In genomic region chr3:29141912-29142262, GRCh38 we compare ENCODE assay signal across 23 cellular contexts.
DNase-seq lines count a peak whose midpoint lies in the region; ATAC-seq and TF ChIP-seq lines count a peak whose summit lies in the region.
"Had no signal": no experiment of that assay in that cellular context is flagged by ENCODE, and none has a peak within 500 bp of the region (broad histone marks: within the 10 kb centered on the region; RNA-seq: fewer than 3 reads in every experiment).

No MANE protein-coding gene starts in this region.

- H3K9me3 Mint-ChIP-seq in naive thymus-derived CD4-positive, alpha-beta T cell: no peaks in the 10 kb centered on the region
- H3K9me3 Mint-ChIP-seq: activated B cell treated with CpG ODN at 0.5 μM for 24 hours; activated CD4-positive, alpha-beta memory T cell treated with anti-CD3 and anti-CD28 coated beads, Interleukin-2, amount 10 ng/mL, durations not matched to agents 7 days and 5 days; stimulated activated effector memory CD8-positive, alpha-beta T cell treated with anti-CD3 and anti-CD28 coated beads, Interleukin-12 subunit alpha, Interleukin-12 subunit beta, amount 100 ng/mL, for 72 hours had no signal

- H4K8ac ChIP-seq in neuronal stem cell (ENCODE audit: low read depth, low read length): no peak overlapping the region

- H3K23ac ChIP-seq in neuronal stem cell (ENCODE audit: low read depth, low read length, poor library complexity): no peak overlapping the region

- no peak overlapping the region for H3K4me3 Mint-ChIP-seq in naive thymus-derived CD4-positive, alpha-beta T cell
- H3K4me3 Mint-ChIP-seq: activated B cell treated with CpG ODN at 0.5 μM for 24 hours; activated CD4-positive, alpha-beta memory T cell treated with anti-CD3 and anti-CD28 coated beads, Interleukin-2, amount 10 ng/mL, durations not matched to agents 7 days and 5 days; stimulated activated effector memory CD8-positive, alpha-beta T cell treated with anti-CD3 and anti-CD28 coated beads, Interleukin-12 subunit alpha, Interleukin-12 subunit beta, amount 100 ng/mL, for 72 hours had no signal

- ATAC-seq in upper lobe of right lung (no peak), HG03159 (IDR thresholded peaks at IDR 0.05; ENCODE audit: unreplicated experiment) (no peak), GM18861 (IDR thresholded peaks at IDR 0.05; ENCODE audit: unreplicated experiment) (no peak)
- ATAC-seq in naive thymus-derived CD4-positive, alpha-beta T cell: no peak
- ATAC-seq: gastroesophageal sphincter; stimulated activated effector memory CD8-positive, alpha-beta T cell treated with anti-CD3 and anti-CD28 coated beads, Interleukin-12 subunit alpha, Interleukin-12 subunit beta, amount 100 ng/mL, for 72 hours had no signal

- no peaks in the 10 kb centered on the region for H4K20me1 ChIP-seq in OCI-LY1 (ENCODE audit: insufficient read depth, low read length)
- no peaks in the 10 kb centered on the region for H4K20me1 ChIP-seq in fibroblast of lung (ENCODE audit: control insufficient read depth, extremely low read depth, insufficient read depth, low read length)

- no peaks in the 10 kb centered on the region for H3K36me3 Mint-ChIP-seq in naive thymus-derived CD4-positive, alpha-beta T cell
- H3K36me3 Mint-ChIP-seq: stimulated activated effector memory CD8-positive, alpha-beta T cell treated with anti-CD3 and anti-CD28 coated beads, Interleukin-12 subunit alpha, Interleukin-12 subunit beta, amount 100 ng/mL, for 72 hours had no signal

- no peak overlapping the region for H2BK12ac ChIP-seq in neuronal stem cell (ENCODE audit: low read length)

- H2BK120ac ChIP-seq in neuronal stem cell (ENCODE audit: low read depth, low read length): no peak overlapping the region

- no peak overlapping the region for H2BK5ac ChIP-seq in neuronal stem cell (ENCODE audit: low read length)

- H3K4me2 ChIP-seq in OCI-LY1 (ENCODE audit: low read length) (peak overlapping the region; percentile 50), fibroblast of lung (ENCODE audit: extremely low read depth, insufficient read depth, low read length) (no peak overlapping the region), neuronal stem cell (ENCODE audit: insufficient read depth, low read length, poor library complexity, severe bottlenecking) (no peak overlapping the region)

- H2AK5ac ChIP-seq in neuronal stem cell (ENCODE audit: low read depth, low read length): no peak overlapping the region

- H3K4me1 Mint-ChIP-seq in naive thymus-derived CD4-positive, alpha-beta T cell: peaks cover 0 to 12% (median 4%) of the 10 kb centered on the region in 7 donors
- H3K4me1 Mint-ChIP-seq: activated B cell treated with CpG ODN at 0.5 μM for 24 hours; activated CD4-positive, alpha-beta memory T cell treated with anti-CD3 and anti-CD28 coated beads, Interleukin-2, amount 10 ng/mL, durations not matched to agents 7 days and 5 days; stimulated activated effector memory CD8-positive, alpha-beta T cell treated with anti-CD3 and anti-CD28 coated beads, Interleukin-12 subunit alpha, Interleukin-12 subunit beta, amount 100 ng/mL, for 72 hours had no signal

- peaks cover 5% of the 10 kb centered on the region; the same call in 1 of the 2 replicates for H3F3A ChIP-seq in OCI-LY1 (ENCODE audit: insufficient read depth, low read length)

- H3K9ac ChIP-seq in OCI-LY1 (ENCODE audit: low read length) (peak overlapping the region; percentile 45), fibroblast of lung (ENCODE audit: insufficient read depth, low read length) (no peak overlapping the region), neuronal stem cell (ENCODE audit: low read depth, low read length, poor library complexity) (no peak overlapping the region)

- no peak overlapping the region for H3K27ac Mint-ChIP-seq in naive thymus-derived CD4-positive, alpha-beta T cell
- H3K27ac Mint-ChIP-seq: activated B cell treated with CpG ODN at 0.5 μM for 24 hours; activated CD4-positive, alpha-beta memory T cell treated with anti-CD3 and anti-CD28 coated beads, Interleukin-2, amount 10 ng/mL, durations not matched to agents 7 days and 5 days; stimulated activated effector memory CD8-positive, alpha-beta T cell treated with anti-CD3 and anti-CD28 coated beads, Interleukin-12 subunit alpha, Interleukin-12 subunit beta, amount 100 ng/mL, for 72 hours had no signal

- WGBS in neuronal stem cell (ENCODE audit: extremely low coverage in 2 of 2, insufficient read length in 2 of 2, insufficient replicate concordance in 1 of 2), 2 donors: no CpG with 5 or more reads among the region's 2 CpGs

- intact Hi-C loops in upper lobe of right lung (cut with DNase I): no loop called here
- intact Hi-C loops in naive thymus-derived CD4-positive, alpha-beta T cell (cut with micrococcal nuclease): no loop called here

- H4K91ac ChIP-seq in neuronal stem cell (ENCODE audit: low read depth, low read length, poor library complexity): no peak overlapping the region

- H3K27me3 Mint-ChIP-seq in naive thymus-derived CD4-positive, alpha-beta T cell: peaks cover 0 to 4% (median 0%) of the 10 kb centered on the region in 5 donors
- H3K27me3 Mint-ChIP-seq: activated B cell treated with CpG ODN at 0.5 μM for 24 hours; activated CD4-positive, alpha-beta memory T cell treated with anti-CD3 and anti-CD28 coated beads, Interleukin-2, amount 10 ng/mL, durations not matched to agents 7 days and 5 days had no signal

- no peak overlapping the region for H2AFZ ChIP-seq in OCI-LY1 (ENCODE audit: low read length)
- peak overlapping the region; percentile 49 for H2AFZ ChIP-seq in fibroblast of lung (ENCODE audit: low read length)
- H2AFZ ChIP-seq in neuronal stem cell (ENCODE audit: low read length): peak overlapping the region; percentile 12

- H3K4ac ChIP-seq in neuronal stem cell (ENCODE audit: low read length): no peak overlapping the region

- no peaks in the 10 kb centered on the region for H3K9me3 ChIP-seq in OCI-LY1 (ENCODE audit: low read length)
- no peaks in the 10 kb centered on the region for H3K9me3 ChIP-seq in fibroblast of lung (ENCODE audit: control insufficient read depth, insufficient read depth, low read depth, low read length)
- peaks cover 0 to 2% of the 10 kb centered on the region in 2 donors for H3K9me3 ChIP-seq in neuronal stem cell (replicated peaks in 1 of 2; ENCODE audit: control insufficient read depth in 2 of 2, insufficient read depth in 1 of 2, low read depth in 1 of 2, low read length in 2 of 2)
- H3K9me3 ChIP-seq in upper lobe of right lung: no peaks in the 10 kb centered on the region
- no peaks in the 10 kb centered on the region for H3K9me3 ChIP-seq in naive thymus-derived CD4-positive, alpha-beta T cell (ENCODE audit: control insufficient read depth in 2 of 3, low read length in 3 of 3)
- H3K9me3 ChIP-seq: gastroesophageal sphincter, thoracic aorta had no signal

- H3K27me3 ChIP-seq in OCI-LY1 (ENCODE audit: insufficient read depth, low read length) (no peaks in the 10 kb centered on the region), fibroblast of lung (ENCODE audit: control insufficient read depth, insufficient read depth, low read length) (no peaks in the 10 kb centered on the region), neuronal stem cell (ENCODE audit: control insufficient read depth in 3 of 3, insufficient read depth in 3 of 3, low read depth in 1 of 3, low read length in 3 of 3) (no peaks in the 10 kb centered on the region), upper lobe of right lung (no peaks in the 10 kb centered on the region)
- no peaks in the 10 kb centered on the region for H3K27me3 ChIP-seq in naive thymus-derived CD4-positive, alpha-beta T cell (ENCODE audit: control insufficient read depth in 2 of 2, insufficient read depth in 2 of 2, low read length in 2 of 2)
- H3K27me3 ChIP-seq: gastroesophageal sphincter had no signal

- H3K14ac ChIP-seq in neuronal stem cell (ENCODE audit: low read length): no peak overlapping the region

- H3K18ac ChIP-seq in neuronal stem cell (ENCODE audit: low read length): no peak overlapping the region

- peaks cover 92% of the 10 kb centered on the region for H3K4me1 ChIP-seq in OCI-LY1 (ENCODE audit: insufficient read depth, low read length, severe bottlenecking)
- peaks cover 13% of the 10 kb centered on the region for H3K4me1 ChIP-seq in fibroblast of lung (ENCODE audit: control insufficient read depth, extremely low read depth, insufficient read depth, low read length)
- H3K4me1 ChIP-seq in neuronal stem cell (ENCODE audit: control insufficient read depth in 2 of 2, insufficient read depth in 1 of 2, low read depth in 1 of 2, low read length in 2 of 2): peaks cover 1 to 8% of the 10 kb centered on the region in 2 donors
- peaks cover 21% of the 10 kb centered on the region for H3K4me1 ChIP-seq in upper lobe of right lung
- peaks cover 0 to 5% of the 10 kb centered on the region in 2 donors for H3K4me1 ChIP-seq in naive thymus-derived CD4-positive, alpha-beta T cell (ENCODE audit: control insufficient read depth in 2 of 2, insufficient read depth in 2 of 2, low read length in 2 of 2)

- POLR2A ChIA-PET in naive thymus-derived CD4-positive, alpha-beta T cell (lab: Charles Lee): interaction anchor here (0.6 kb wide), 1 partner anchor 1776 kb away, joined by 5 read pairs; no protein-coding TSS in a partner anchor

- TF ChIP-seq CTCF in OCI-LY1 (IDR thresholded peaks at IDR 0.05; ENCODE audit: low read length): no peak
- TF ChIP-seq CTCF in fibroblast of lung (conservative IDR thresholded peaks at IDR 0.05 in 1 of 2, IDR thresholded peaks at IDR 0.05 in 1 of 2; ENCODE audit: low read depth in 1 of 2, low read length in 2 of 2): no peak
- no peak for TF ChIP-seq CTCF in upper lobe of right lung (IDR thresholded peaks at IDR 0.05)

- DNase-seq in fibroblast of lung (ENCODE audit: low read depth in 2 of 2) (no peak), neuronal stem cell (ENCODE audit: low spot score) (no peak), upper lobe of right lung (no peak)
- DNase-seq in naive thymus-derived CD4-positive, alpha-beta T cell: no peak
- DNase-seq: activated B cell treated with CpG ODN at 0.5 μM for 24 hours; activated CD4-positive, alpha-beta memory T cell treated with anti-CD3 and anti-CD28 coated beads, Interleukin-2, amount 10 ng/mL, durations not matched to agents 7 days and 5 days; activated naive CD4-positive, alpha-beta T cell; activated T-cell treated with anti-CD3 and anti-CD28 coated beads for 4 hours; amygdala; caudate nucleus; HCEC 1CT; NCI-H2081; NCI-H510A; NK-92 treated with Interleukin-12 subunit alpha and Interleukin-12 subunit beta, amount 100 ng/mL, for 24 hours; nucleus accumbens; retina had no signal

- H2BK15ac ChIP-seq in neuronal stem cell (ENCODE audit: low read length): no peak overlapping the region

- no peaks in the 10 kb centered on the region for H3K9me2 ChIP-seq in OCI-LY1 (ENCODE audit: low read depth, low read length)

- no peaks in the 10 kb centered on the region for H3K79me1 ChIP-seq in neuronal stem cell (ENCODE audit: low read depth, low read length)

- no peaks in the 10 kb centered on the region for H3K36me3 ChIP-seq in OCI-LY1 (ENCODE audit: insufficient read depth, low read length)
- H3K36me3 ChIP-seq in fibroblast of lung (ENCODE audit: control insufficient read depth, insufficient read depth, low read length): no peaks in the 10 kb centered on the region
- no peaks in the 10 kb centered on the region for H3K36me3 ChIP-seq in neuronal stem cell (replicated peaks in 1 of 2; ENCODE audit: control insufficient read depth in 2 of 2, insufficient read depth in 2 of 2, low read length in 2 of 2)
- no peaks in the 10 kb centered on the region for H3K36me3 ChIP-seq in upper lobe of right lung
- H3K36me3 ChIP-seq in naive thymus-derived CD4-positive, alpha-beta T cell (ENCODE audit: control insufficient read depth in 2 of 3, insufficient read depth in 3 of 3, low read length in 3 of 3): no peaks in the 10 kb centered on the region
- H3K36me3 ChIP-seq: gastroesophageal sphincter, thoracic aorta had no signal

- H3K27ac ChIP-seq in OCI-LY1 (ENCODE audit: low read depth, low read length, poor library complexity, severe bottlenecking) (peak overlapping the region; percentile 93), fibroblast of lung (ENCODE audit: insufficient read depth, low read length) (no peak overlapping the region), neuronal stem cell (replicated peaks; ENCODE audit: low read length) (no peak overlapping the region), upper lobe of right lung (peak overlapping the region; percentile 34)
- H3K27ac ChIP-seq in naive thymus-derived CD4-positive, alpha-beta T cell (ENCODE audit: low read depth, low read length): no peak overlapping the region
- H3K27ac ChIP-seq: epithelial cell of prostate had no signal

- H3K79me2 ChIP-seq in OCI-LY1 (ENCODE audit: insufficient read depth, low read length) (no peaks in the 10 kb centered on the region), fibroblast of lung (ENCODE audit: control insufficient read depth, insufficient read depth, low read length) (no peaks in the 10 kb centered on the region)

- H3K4me3 ChIP-seq in OCI-LY1 (ENCODE audit: low read depth, low read length, poor library complexity, severe bottlenecking) (no peak overlapping the region), fibroblast of lung (replicated peaks in 1 of 4; ENCODE audit: control extremely low read depth in 1 of 4, insufficient read depth in 1 of 4, low read depth in 3 of 4, low read length in 4 of 4) (no peak overlapping the region), neuronal stem cell (ENCODE audit: low read length in 2 of 2) (no peak overlapping the region), upper lobe of right lung (no peak overlapping the region)
- H3K4me3 ChIP-seq in naive thymus-derived CD4-positive, alpha-beta T cell (ENCODE audit: low read length): no peak overlapping the region
- H3K4me3 ChIP-seq: gastroesophageal sphincter, thoracic aorta had no signal

- CTCF ChIA-PET in naive thymus-derived CD4-positive, alpha-beta T cell (lab: Charles Lee): no interaction called here

Comparison
In these comparisons a context has a peak if more than half of its experiments do, and no peak if none do; other contexts are left out.
1. H3K27ac ChIP-seq: peak in OCI-LY1 (single experiment) and upper lobe of right lung (single experiment); none in fibroblast of lung (single experiment), neuronal stem cell (single experiment) and naive thymus-derived CD4-positive, alpha-beta T cell (single experiment).